Comparison of ENCODE assay signal across 8 cellular contexts in the genomic region with DNA sequence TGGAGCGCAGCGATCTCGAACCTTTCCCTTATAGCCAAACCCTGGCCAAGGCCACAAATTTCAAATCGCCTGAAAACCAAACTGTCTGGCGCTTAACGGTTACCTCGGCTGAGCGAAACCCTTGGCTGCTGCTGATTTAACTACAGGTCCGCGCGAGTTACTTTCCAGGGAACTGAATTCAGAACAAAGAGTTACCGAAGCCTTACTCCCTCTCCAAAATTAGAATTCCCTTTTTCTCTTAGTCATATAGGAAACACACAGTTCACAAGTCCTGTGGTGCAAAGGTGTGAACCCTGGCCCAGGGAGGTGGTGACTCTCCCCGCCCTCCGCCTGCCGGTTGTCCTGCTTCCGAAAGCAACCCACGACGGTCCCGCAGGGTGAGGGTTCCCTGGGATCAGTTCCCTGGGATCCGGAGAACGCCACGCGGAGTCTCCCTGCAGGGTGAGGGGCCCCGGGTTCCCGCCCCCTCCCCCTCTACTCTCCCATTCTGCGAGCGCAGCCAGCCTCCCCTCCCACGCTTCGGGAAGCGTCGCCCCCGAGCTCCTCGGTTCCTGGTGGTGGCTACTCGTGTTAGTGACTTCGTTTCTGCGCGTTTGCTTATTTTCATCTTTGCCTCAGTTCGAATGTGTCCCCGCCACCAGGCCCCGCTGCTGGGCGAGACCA. TPM values are rescaled to one million over a fixed set of nuclear protein-coding genes. Genes with fewer than 3 reads are reported as not detected.
DNase-seq lines count a peak whose midpoint lies in the region; ATAC-seq and TF ChIP-seq lines count a peak whose summit lies in the region.

No MANE protein-coding gene starts in this region.

- H3K9me2 ChIP-seq in PC-3 (replicated peaks; ENCODE audit: low read length), result no peaks in the 10 kb centered on the region

- no peaks in the 10 kb centered on the region for H3K79me2 ChIP-seq in PC-3 (ENCODE audit: low read length)

- no peaks in the 10 kb centered on the region for H3F3A ChIP-seq in PC-3 (ENCODE audit: low read length, unreplicated experiment)

- CTCF ChIA-PET in PC-3 (lab: Charles Lee), result no interaction called here

- H3K9me3 ChIP-seq in PC-3 (ENCODE audit: low read length), result no peaks in the 10 kb centered on the region
- no peaks in the 10 kb centered on the region for H3K9me3 ChIP-seq in mucosa of stomach (ENCODE audit: control insufficient read depth, low read length)

- peak; percentile 27 for DNase-seq in activated CD4-positive, alpha-beta T cell treated with anti-CD3 and anti-CD28 coated beads for 48 hours
- DNase-seq in activated CD4-positive, alpha-beta T cell treated with anti-CD3 and anti-CD28 coated beads, Interleukin-2, amount 50 U/mL, for 1 hour, result no peak
- DNase-seq in PC-3 (no peak), ecto neural progenitor cell (ENCODE audit: low spot score) (peak; percentile 60), RPMI8226 (no peak), H4 (ENCODE audit: low spot score) (no peak)

- H4K20me1 ChIP-seq in PC-3 (ENCODE audit: low read length), result no peaks in the 10 kb centered on the region

- peaks cover 15% of the 10 kb centered on the region for H3K27me3 ChIP-seq in PC-3 (ENCODE audit: low read length)
- peaks cover 53% of the 10 kb centered on the region for H3K27me3 ChIP-seq in mucosa of stomach (ENCODE audit: control insufficient read depth, insufficient read depth, low read length)

- peak overlapping the region; percentile 86 for H3K4me2 ChIP-seq in PC-3 (ENCODE audit: low read length)

- intact Hi-C loops in PC-3 (cut with micrococcal nuclease), result no loop called here

- ATAC-seq in PC-3 (no peak), HG03045 (IDR thresholded peaks at IDR 0.05; ENCODE audit: unreplicated experiment) (no peak)

- no peak overlapping the region for H3K27ac ChIP-seq in PC-3 (ENCODE audit: low read length)

- BruUV-seq in PC-3 (replicated peaks; lab: Mats Ljungman, UMichigan), result no TSS peak

- H3K36me3 ChIP-seq in PC-3 (ENCODE audit: low read depth, low read length) (no peaks in the 10 kb centered on the region), mucosa of stomach (ENCODE audit: control insufficient read depth, insufficient read depth, low read length) (no peaks in the 10 kb centered on the region)

- TF ChIP-seq CTCF in PC-3 (conservative IDR thresholded peaks at IDR 0.05; ENCODE audit: low read depth, low read length), result no peak

- no peaks in the 10 kb centered on the region for H3K4me1 ChIP-seq in PC-3 (ENCODE audit: insufficient read depth, low read length)
- H3K4me1 ChIP-seq in mucosa of stomach (ENCODE audit: control insufficient read depth, insufficient read depth, low read length), result peaks cover 22% of the 10 kb centered on the region

- POLR2A ChIA-PET in PC-3 (lab: Charles Lee; ENCODE audit: unreplicated experiment), result no interaction called here

- H2AFZ ChIP-seq in PC-3 (ENCODE audit: low read length), result peak overlapping the region; percentile 80

- H3K4me3 ChIP-seq in PC-3 (ENCODE audit: low read length), result peak overlapping the region; percentile 65
- H3K4me3 ChIP-seq in mucosa of stomach (ENCODE audit: low read length), result peak overlapping the region; percentile 71

- no peak overlapping the region for H3K9ac ChIP-seq in PC-3 (ENCODE audit: low read length)
- peak overlapping the region; percentile 34 for H3K9ac ChIP-seq in mucosa of stomach (ENCODE audit: low read length)

RNA-seq across cellular contexts. Expression of gene SLC35D3, which starts 1.1 kb away (rescaled TPM):
- total RNA-seq in PC-3 (2014; rRNA removed), result not detected in 2 replicates
- not detected in 2 replicates for total RNA-seq in H4 (2014; rRNA removed; shearing (Covaris generic))

Comparison
In these comparisons a context has a peak if more than half of its experiments do, and no peak if none do; other contexts are left out.
1. DNase-seq: peak in activated CD4-positive, alpha-beta T cell treated with anti-CD3 and anti-CD28 coated beads for 48 hours (single experiment) and ecto neural progenitor cell (single experiment); none in activated CD4-positive, alpha-beta T cell treated with anti-CD3 and anti-CD28 coated beads, Interleukin-2, amount 50 U/mL, for 1 hour (single experiment), PC-3 (single experiment), RPMI8226 (single experiment) and H4 (single experiment).